8 cellular contexts compared by ENCODE assay signal in the genomic region with DNA sequence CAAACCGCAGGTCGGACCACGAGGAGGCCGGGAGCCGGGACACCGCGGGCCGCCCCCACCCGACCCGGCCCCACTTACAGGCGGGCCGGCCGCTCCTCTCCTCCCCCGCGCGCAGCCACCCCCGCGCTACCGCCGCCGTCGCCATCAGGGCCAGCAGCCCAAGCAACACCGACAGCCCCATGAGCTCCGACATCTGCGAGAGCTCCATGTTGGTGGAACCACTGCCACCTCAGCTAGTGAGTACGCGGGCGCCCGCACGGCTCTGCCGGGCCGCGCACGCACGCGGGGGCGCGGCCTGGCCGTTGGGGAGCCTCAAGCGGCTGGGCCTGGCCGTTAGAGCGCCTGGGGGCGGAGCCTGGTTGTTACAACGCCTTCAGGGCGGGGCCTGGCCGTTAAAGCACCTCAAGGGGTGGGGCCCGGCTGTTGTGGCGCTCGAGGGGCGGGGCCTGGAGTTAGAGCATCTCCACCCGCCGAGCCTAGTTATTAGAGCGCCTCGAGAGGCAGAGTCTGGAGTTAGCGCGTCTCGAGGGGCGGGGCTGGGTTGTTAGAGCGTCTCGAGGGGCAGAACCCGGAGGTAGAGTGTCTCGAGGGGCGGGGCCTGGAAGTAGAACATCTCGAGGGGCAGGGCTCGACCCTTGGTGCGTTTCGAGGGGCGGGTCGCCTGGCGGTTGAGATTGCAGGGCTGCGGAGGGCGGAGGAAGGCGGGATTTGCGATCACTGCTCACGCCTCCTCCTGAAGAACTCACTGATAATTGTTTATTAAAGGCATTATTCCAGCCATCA. TPM values are rescaled to one million over a fixed set of nuclear protein-coding genes. Genes with fewer than 3 reads are reported as not detected.
DNase-seq lines count a peak whose midpoint lies in the region; ATAC-seq and TF ChIP-seq lines count a peak whose summit lies in the region.

A gene with protein sequence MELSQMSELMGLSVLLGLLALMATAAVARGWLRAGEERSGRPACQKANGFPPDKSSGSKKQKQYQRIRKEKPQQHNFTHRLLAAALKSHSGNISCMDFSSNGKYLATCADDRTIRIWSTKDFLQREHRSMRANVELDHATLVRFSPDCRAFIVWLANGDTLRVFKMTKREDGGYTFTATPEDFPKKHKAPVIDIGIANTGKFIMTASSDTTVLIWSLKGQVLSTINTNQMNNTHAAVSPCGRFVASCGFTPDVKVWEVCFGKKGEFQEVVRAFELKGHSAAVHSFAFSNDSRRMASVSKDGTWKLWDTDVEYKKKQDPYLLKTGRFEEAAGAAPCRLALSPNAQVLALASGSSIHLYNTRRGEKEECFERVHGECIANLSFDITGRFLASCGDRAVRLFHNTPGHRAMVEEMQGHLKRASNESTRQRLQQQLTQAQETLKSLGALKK (minus strand): TSS at position 238 of the 783 bp plus-strand sequence. CDS start 30 bp downstream, at position 208.

- H3K4me3 ChIP-seq in left lung: peak within 1 kb of the TSS; percentile 77 to 95

- no peaks in the 10 kb centered on the region for H3K27me3 Mint-ChIP-seq in CD14-positive monocyte (ENCODE audit: low read depth in 3 of 3)

- TF ChIP-seq CTCF in CD14-positive monocyte (IDR thresholded peaks at IDR 0.05) (peak; percentile 4), left lung (IDR thresholded peaks at IDR 0.05) (peak; percentile 0 to 18)

- peaks cover 20 to 24% of the 10 kb centered on the region in 2 donors for H3K36me3 Mint-ChIP-seq in CD14-positive monocyte

- peak within 1 kb of the TSS; percentile 98 to 99 (median 99) for H3K27ac Mint-ChIP-seq in CD14-positive monocyte

- peak within 1 kb of the TSS; percentile 88 to 94 for H3K4me3 Mint-ChIP-seq in CD14-positive monocyte

- peak; percentile 88 for ATAC-seq in GM19351 (IDR thresholded peaks at IDR 0.05; ENCODE audit: unreplicated experiment)
- peak; percentile 84 for ATAC-seq in HG03521 (IDR thresholded peaks at IDR 0.05; ENCODE audit: unreplicated experiment)
- ATAC-seq in left lung: peak; percentile 96

- no peaks in the 10 kb centered on the region for H3K9me3 ChIP-seq in left lung

- H3K27ac ChIP-seq in left lung: peak within 1 kb of the TSS; percentile 87 to 91

- peaks cover 0 to 4% (median 0%) of the 10 kb centered on the region in 7 donors for H3K9me3 Mint-ChIP-seq in CD14-positive monocyte

- no peaks in the 10 kb centered on the region for H3K27me3 ChIP-seq in left lung

- intact Hi-C loops in CD14-positive monocyte (cut with micrococcal nuclease): loop anchor here in 1 of 2 donors (2.0 kb wide), 2 partner anchors 22 to 56 kb away; partner anchors contain the start of genes BAZ1B and BCL7B
- intact Hi-C loops in left lung (cut with DNase I): no loop called here

- DNase-seq in CD14-positive monocyte (ENCODE audit: low spot score): peak; percentile 99
- peak; percentile 98 for DNase-seq in NCI-H748 (lab: John Stamatoyannopoulos, UW; ENCODE audit: unreplicated experiment)
- DNase-seq in activated CD4-positive, alpha-beta T cell treated with anti-CD3 and anti-CD28 coated beads, Interleukin-2, amount 50 U/mL, for 1 hour: peak; percentile 99
- DNase-seq in dedifferentiated amniotic fluid mesenchymal stem cell (ENCODE audit: extremely low spot score): peak; percentile 98
- peak; percentile 99 to 100 for DNase-seq in left lung
- peak; percentile 99 for DNase-seq in stimulated activated CD4-positive, alpha-beta T cell treated with anti-CD3 and anti-CD28 coated beads, Interleukin-2, amount 100 ng/mL, for 48 hours

- peaks cover 7 to 65% of the 10 kb centered on the region in 2 donors for H3K4me1 ChIP-seq in left lung

- peaks cover 47% of the 10 kb centered on the region for H3K4me1 Mint-ChIP-seq in CD14-positive monocyte

- H3K36me3 ChIP-seq in left lung: peaks cover 0 to 23% of the 10 kb centered on the region in 2 donors

RNA-seq across cellular contexts. Expression of the gene that starts here (rescaled TPM):
- 10 to 100 TPM; 26.2 to 40.1 TPM for polyA plus RNA-seq in CD14-positive monocyte
- total RNA-seq in left lung: 10 to 100 TPM; 29.9 to 38.8 TPM

Comparison
In these comparisons a context has a peak if more than half of its experiments do, and no peak if none do; other contexts are left out.
1. Peak in every context shown above with its lines: DNase-seq, ATAC-seq, H3K4me3 ChIP-seq and H3K27ac ChIP-seq.